ENCODE assay signal across 19 cellular contexts in the genomic region with DNA sequence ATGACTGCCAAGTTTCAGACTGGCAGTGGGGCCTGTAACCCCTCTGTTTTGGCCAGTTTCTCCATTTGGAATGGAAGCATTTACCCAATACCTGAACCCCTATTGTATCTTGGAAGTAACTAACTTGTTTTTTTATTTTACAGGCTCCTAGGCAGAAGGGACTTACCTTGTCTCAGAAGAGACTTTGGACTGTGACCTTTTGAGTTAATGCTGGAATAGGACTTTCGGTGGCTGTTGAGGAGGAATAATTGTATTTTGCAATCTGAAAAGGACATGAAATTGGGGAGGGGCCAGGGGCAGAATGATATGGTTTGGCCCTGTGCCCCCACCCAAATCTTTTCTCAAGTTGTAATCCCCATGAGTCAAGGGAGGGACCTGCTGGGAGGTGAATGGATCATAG.
"Had no signal": no experiment of that assay in that cellular context is flagged by ENCODE, and none has a peak within 500 bp of the region (broad histone marks: within the 10 kb centered on the region; RNA-seq: fewer than 3 reads in every experiment).

No MANE protein-coding gene starts in this region.

- H3K4me3 Mint-ChIP-seq: mesothelial cell of epicardium had no signal

- DNase-seq: dermis blood vessel endothelial cell; dorsolateral prefrontal cortex; effector CD4-positive, alpha-beta T cell; effector memory CD4-positive, alpha-beta T cell; esophagus squamous epithelium; foreskin fibroblast; foreskin melanocyte; gastrocnemius medialis; head of caudate nucleus; heart right ventricle; hippocampal formation; left cardiac atrium; left ventricle myocardium inferior; lower lobe of right lung; mesenchymal stem cell; mucosa of descending colon; naive B cell had no signal

- H3K27me3 ChIP-seq: dorsolateral prefrontal cortex, esophagus squamous epithelium, gastrocnemius medialis, heart right ventricle had no signal

- ATAC-seq: gastrocnemius medialis, heart right ventricle, left cardiac atrium, lower lobe of right lung, mucosa of descending colon had no signal

- H3K4me1 Mint-ChIP-seq: mesothelial cell of epicardium, naive B cell had no signal

- H3K4me1 ChIP-seq: lower lobe of right lung had no signal

- H3K4me3 ChIP-seq: coronary artery, dorsolateral prefrontal cortex, esophagus squamous epithelium, gastrocnemius medialis, heart right ventricle, left ventricle myocardium inferior, lower lobe of right lung, mucosa of descending colon had no signal

- H3K27ac Mint-ChIP-seq: mesothelial cell of epicardium had no signal

- H3K36me3 ChIP-seq: esophagus squamous epithelium, gastrocnemius medialis, heart right ventricle, lower lobe of right lung had no signal

- H3K27ac ChIP-seq: coronary artery, dorsolateral prefrontal cortex, esophagus squamous epithelium, gastrocnemius medialis, heart right ventricle, left ventricle myocardium inferior, lower lobe of right lung had no signal

- H3K9me3 ChIP-seq: esophagus squamous epithelium, gastrocnemius medialis had no signal
